17 cellular contexts compared by ENCODE assay signal in genomic region chr7:129730159-129730558, GRCh38.
DNase-seq lines count a peak whose midpoint lies in the region; ATAC-seq and TF ChIP-seq lines count a peak whose summit lies in the region.
"Had no signal": no experiment of that assay in that cellular context is flagged by ENCODE, and none has a peak within 500 bp of the region (broad histone marks: within the 10 kb centered on the region; RNA-seq: fewer than 3 reads in every experiment).

No MANE protein-coding gene starts in this region.

- CTCF ChIA-PET in activated CD8-positive, alpha-beta T cell treated with anti-CD3 and anti-CD28 coated beads, Interleukin-2, amount 10 ng/mL, durations not matched to agents 7 days and 5 days (lab: Charles Lee): no interaction called here
- CTCF ChIA-PET in activated CD8-positive, alpha-beta T cell treated with anti-CD3 and anti-CD28 coated beads for 36 hours (lab: Charles Lee): no interaction called here

- no peak overlapping the region for H3K4me3 Mint-ChIP-seq in activated CD8-positive, alpha-beta T cell treated with anti-CD3 and anti-CD28 coated beads, Interleukin-2, amount 10 ng/mL, durations not matched to agents 7 days and 5 days
- no peak overlapping the region for H3K4me3 Mint-ChIP-seq in activated CD8-positive, alpha-beta T cell treated with anti-CD3 and anti-CD28 coated beads for 36 hours
- H3K4me3 Mint-ChIP-seq in activated naive CD8-positive, alpha-beta T cell treated with anti-CD3 and anti-CD28 coated beads for 36 hours: no peak overlapping the region
- no peak overlapping the region for H3K4me3 Mint-ChIP-seq in activated naive CD8-positive, alpha-beta T cell treated with anti-CD3 and anti-CD28 coated beads, Interleukin-2, amount 50 U/mL, for 24 hours
- H3K4me3 Mint-ChIP-seq in progenitor cell of endocrine pancreas (ENCODE audit: low read depth): no peak overlapping the region
- H3K4me3 Mint-ChIP-seq: B cell; CD4-positive, alpha-beta T cell; CD8-positive, alpha-beta T cell had no signal

- POLR2A ChIA-PET in activated CD8-positive, alpha-beta T cell treated with anti-CD3 and anti-CD28 coated beads, Interleukin-2, amount 10 ng/mL, durations not matched to agents 7 days and 5 days (lab: Charles Lee): no interaction called here
- POLR2A ChIA-PET in activated CD8-positive, alpha-beta T cell treated with anti-CD3 and anti-CD28 coated beads for 36 hours (lab: Charles Lee): no interaction called here

- peak overlapping the region; percentile 12 for H3K27ac Mint-ChIP-seq in activated CD8-positive, alpha-beta T cell treated with anti-CD3 and anti-CD28 coated beads, Interleukin-2, amount 10 ng/mL, durations not matched to agents 7 days and 5 days
- H3K27ac Mint-ChIP-seq in activated CD8-positive, alpha-beta T cell treated with anti-CD3 and anti-CD28 coated beads for 36 hours: no peak overlapping the region
- H3K27ac Mint-ChIP-seq in activated naive CD8-positive, alpha-beta T cell treated with anti-CD3 and anti-CD28 coated beads for 36 hours: peak overlapping the region; percentile 54
- no peak overlapping the region for H3K27ac Mint-ChIP-seq in activated naive CD8-positive, alpha-beta T cell treated with anti-CD3 and anti-CD28 coated beads, Interleukin-2, amount 50 U/mL, for 24 hours
- H3K27ac Mint-ChIP-seq in progenitor cell of endocrine pancreas: peak overlapping the region; percentile 62
- H3K27ac Mint-ChIP-seq: B cell; CD4-positive, alpha-beta T cell; CD8-positive, alpha-beta T cell had no signal

- TF ChIP-seq CTCF in activated CD8-positive, alpha-beta T cell treated with anti-CD3 and anti-CD28 coated beads for 36 hours (IDR thresholded peaks at IDR 0.05): no peak
- TF ChIP-seq CTCF in progenitor cell of endocrine pancreas (IDR thresholded peaks at IDR 0.05; ENCODE audit: unreplicated experiment): no peak

- H3K27me3 Mint-ChIP-seq in activated CD8-positive, alpha-beta T cell treated with anti-CD3 and anti-CD28 coated beads, Interleukin-2, amount 10 ng/mL, durations not matched to agents 7 days and 5 days (ENCODE audit: low read depth): no peaks in the 10 kb centered on the region
- no peaks in the 10 kb centered on the region for H3K27me3 Mint-ChIP-seq in activated CD8-positive, alpha-beta T cell treated with anti-CD3 and anti-CD28 coated beads for 36 hours
- no peaks in the 10 kb centered on the region for H3K27me3 Mint-ChIP-seq in activated naive CD8-positive, alpha-beta T cell treated with anti-CD3 and anti-CD28 coated beads for 36 hours
- no peaks in the 10 kb centered on the region for H3K27me3 Mint-ChIP-seq in activated naive CD8-positive, alpha-beta T cell treated with anti-CD3 and anti-CD28 coated beads, Interleukin-2, amount 50 U/mL, for 24 hours
- H3K27me3 Mint-ChIP-seq in progenitor cell of endocrine pancreas: no peaks in the 10 kb centered on the region
- H3K27me3 Mint-ChIP-seq: B cell; CD4-positive, alpha-beta T cell had no signal

- ATAC-seq in activated CD8-positive, alpha-beta T cell treated with anti-CD3 and anti-CD28 coated beads, Interleukin-2, amount 10 ng/mL, durations not matched to agents 7 days and 5 days: no peak
- ATAC-seq in activated CD8-positive, alpha-beta T cell treated with anti-CD3 and anti-CD28 coated beads for 36 hours: no peak
- no peak for ATAC-seq in activated naive CD8-positive, alpha-beta T cell treated with anti-CD3 and anti-CD28 coated beads, Interleukin-2, amount 50 U/mL, for 24 hours
- peak; percentile 55 for ATAC-seq in left colon
- ATAC-seq: A549; CD8-positive, alpha-beta T cell had no signal

- H3K9me3 Mint-ChIP-seq in activated CD8-positive, alpha-beta T cell treated with anti-CD3 and anti-CD28 coated beads, Interleukin-2, amount 10 ng/mL, durations not matched to agents 7 days and 5 days (ENCODE audit: insufficient read depth): no peaks in the 10 kb centered on the region
- no peaks in the 10 kb centered on the region for H3K9me3 Mint-ChIP-seq in activated CD8-positive, alpha-beta T cell treated with anti-CD3 and anti-CD28 coated beads for 36 hours
- no peaks in the 10 kb centered on the region for H3K9me3 Mint-ChIP-seq in activated naive CD8-positive, alpha-beta T cell treated with anti-CD3 and anti-CD28 coated beads for 36 hours
- H3K9me3 Mint-ChIP-seq in activated naive CD8-positive, alpha-beta T cell treated with anti-CD3 and anti-CD28 coated beads, Interleukin-2, amount 50 U/mL, for 24 hours: no peaks in the 10 kb centered on the region
- no peaks in the 10 kb centered on the region for H3K9me3 Mint-ChIP-seq in progenitor cell of endocrine pancreas (ENCODE audit: low read depth)
- H3K9me3 Mint-ChIP-seq: CD4-positive, alpha-beta T cell; CD8-positive, alpha-beta T cell had no signal

- H3K36me3 Mint-ChIP-seq in activated CD8-positive, alpha-beta T cell treated with anti-CD3 and anti-CD28 coated beads, Interleukin-2, amount 10 ng/mL, durations not matched to agents 7 days and 5 days (ENCODE audit: low read depth): peaks cover 43% of the 10 kb centered on the region
- H3K36me3 Mint-ChIP-seq in activated CD8-positive, alpha-beta T cell treated with anti-CD3 and anti-CD28 coated beads for 36 hours (ENCODE audit: low read depth): peaks cover 23% of the 10 kb centered on the region
- H3K36me3 Mint-ChIP-seq in activated naive CD8-positive, alpha-beta T cell treated with anti-CD3 and anti-CD28 coated beads for 36 hours: peaks cover 8% of the 10 kb centered on the region
- H3K36me3 Mint-ChIP-seq in activated naive CD8-positive, alpha-beta T cell treated with anti-CD3 and anti-CD28 coated beads, Interleukin-2, amount 50 U/mL, for 24 hours (ENCODE audit: low read depth): peaks cover 28% of the 10 kb centered on the region
- H3K36me3 Mint-ChIP-seq in progenitor cell of endocrine pancreas (ENCODE audit: insufficient read depth): peaks cover 17% of the 10 kb centered on the region

- intact Hi-C loops in activated CD8-positive, alpha-beta T cell treated with anti-CD3 and anti-CD28 coated beads for 36 hours (cut with micrococcal nuclease): no loop called here
- intact Hi-C loops in left colon (cut with DNase I, micrococcal nuclease): no loop called here

- DNase-seq in activated CD8-positive, alpha-beta T cell treated with anti-CD3 and anti-CD28 coated beads, Interleukin-2, amount 10 ng/mL, durations not matched to agents 7 days and 5 days: no peak
- no peak for DNase-seq in activated CD8-positive, alpha-beta T cell treated with anti-CD3 and anti-CD28 coated beads for 36 hours
- DNase-seq in activated naive CD8-positive, alpha-beta T cell treated with anti-CD3 and anti-CD28 coated beads for 36 hours: no peak
- DNase-seq in activated naive CD8-positive, alpha-beta T cell treated with anti-CD3 and anti-CD28 coated beads, Interleukin-2, amount 50 U/mL, for 24 hours: no peak
- DNase-seq in left colon (peak in 1 of 2 donors; percentile 8), progenitor cell of endocrine pancreas (ENCODE audit: low spot score, unreplicated experiment) (no peak), T1000 (lab: John Stamatoyannopoulos, UW) (no peak), NOMO-1 treated with dmso at 0.1 percent for 144 hours (lab: John Stamatoyannopoulos, UW; ENCODE audit: unreplicated experiment) (no peak)
- DNase-seq: AML-193; Caco-2; Calu3; CD4-positive, alpha-beta T cell; CD8-positive, alpha-beta T cell; DMS79 treated with DMSO at 0.1 percent for 48 hours; GF-D8 had no signal

- H3K4me1 Mint-ChIP-seq in activated CD8-positive, alpha-beta T cell treated with anti-CD3 and anti-CD28 coated beads, Interleukin-2, amount 10 ng/mL, durations not matched to agents 7 days and 5 days (ENCODE audit: low read depth): no peaks in the 10 kb centered on the region
- H3K4me1 Mint-ChIP-seq in activated CD8-positive, alpha-beta T cell treated with anti-CD3 and anti-CD28 coated beads for 36 hours (ENCODE audit: low read depth): no peaks in the 10 kb centered on the region
- no peaks in the 10 kb centered on the region for H3K4me1 Mint-ChIP-seq in activated naive CD8-positive, alpha-beta T cell treated with anti-CD3 and anti-CD28 coated beads for 36 hours
- H3K4me1 Mint-ChIP-seq in activated naive CD8-positive, alpha-beta T cell treated with anti-CD3 and anti-CD28 coated beads, Interleukin-2, amount 50 U/mL, for 24 hours: no peaks in the 10 kb centered on the region
- H3K4me1 Mint-ChIP-seq in progenitor cell of endocrine pancreas (ENCODE audit: low read depth): no peaks in the 10 kb centered on the region
- H3K4me1 Mint-ChIP-seq: B cell had no signal

Comparison
In these comparisons a context has a peak if more than half of its experiments do, and no peak if none do; other contexts are left out.
1. H3K27ac Mint-ChIP-seq: peak in activated CD8-positive, alpha-beta T cell treated with anti-CD3 and anti-CD28 coated beads, Interleukin-2, amount 10 ng/mL, durations not matched to agents 7 days and 5 days (single experiment), activated naive CD8-positive, alpha-beta T cell treated with anti-CD3 and anti-CD28 coated beads for 36 hours (single experiment) and progenitor cell of endocrine pancreas (single experiment); none in activated CD8-positive, alpha-beta T cell treated with anti-CD3 and anti-CD28 coated beads for 36 hours (single experiment) and activated naive CD8-positive, alpha-beta T cell treated with anti-CD3 and anti-CD28 coated beads, Interleukin-2, amount 50 U/mL, for 24 hours (single experiment).